Comparison of ENCODE assay signal across 1 cellular context in the genomic region with DNA sequence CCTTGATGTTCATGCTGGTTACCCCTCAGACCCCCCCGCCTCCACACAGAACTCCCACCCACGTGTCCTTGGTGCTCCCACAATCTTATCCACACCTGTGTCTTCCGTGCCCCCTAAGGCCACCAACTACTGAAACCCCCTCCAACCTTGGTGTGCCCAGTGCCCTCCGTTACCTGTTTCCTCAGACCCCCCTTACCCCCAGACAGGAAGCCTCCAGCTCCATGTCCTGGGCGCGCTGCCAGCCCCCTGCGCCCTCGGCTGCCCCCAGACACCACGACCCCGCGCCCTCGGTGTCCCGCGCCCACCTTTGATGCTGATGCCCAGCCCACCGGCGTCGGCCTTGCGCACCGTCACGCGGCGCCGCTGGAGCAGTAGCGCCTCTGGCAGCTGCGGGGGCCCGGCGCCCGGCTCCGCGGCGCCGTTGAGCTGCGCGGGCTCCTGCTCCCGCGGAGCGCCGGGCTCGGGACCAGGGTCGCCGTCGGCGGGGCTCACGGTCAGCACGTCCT.
A peak's percentile ranks its signal among the peaks of the same experiment; 100 is the strongest.
TF ChIP-seq lines count a peak whose summit lies in the region.

No MANE protein-coding gene starts in this region.

TF ChIP-seq in HepG2, 621 proteins besides CTCF, POLR2A, EP300 and RAD21 (continued from another document and continues in another):
- TF ChIP-seq, protein P1, sequence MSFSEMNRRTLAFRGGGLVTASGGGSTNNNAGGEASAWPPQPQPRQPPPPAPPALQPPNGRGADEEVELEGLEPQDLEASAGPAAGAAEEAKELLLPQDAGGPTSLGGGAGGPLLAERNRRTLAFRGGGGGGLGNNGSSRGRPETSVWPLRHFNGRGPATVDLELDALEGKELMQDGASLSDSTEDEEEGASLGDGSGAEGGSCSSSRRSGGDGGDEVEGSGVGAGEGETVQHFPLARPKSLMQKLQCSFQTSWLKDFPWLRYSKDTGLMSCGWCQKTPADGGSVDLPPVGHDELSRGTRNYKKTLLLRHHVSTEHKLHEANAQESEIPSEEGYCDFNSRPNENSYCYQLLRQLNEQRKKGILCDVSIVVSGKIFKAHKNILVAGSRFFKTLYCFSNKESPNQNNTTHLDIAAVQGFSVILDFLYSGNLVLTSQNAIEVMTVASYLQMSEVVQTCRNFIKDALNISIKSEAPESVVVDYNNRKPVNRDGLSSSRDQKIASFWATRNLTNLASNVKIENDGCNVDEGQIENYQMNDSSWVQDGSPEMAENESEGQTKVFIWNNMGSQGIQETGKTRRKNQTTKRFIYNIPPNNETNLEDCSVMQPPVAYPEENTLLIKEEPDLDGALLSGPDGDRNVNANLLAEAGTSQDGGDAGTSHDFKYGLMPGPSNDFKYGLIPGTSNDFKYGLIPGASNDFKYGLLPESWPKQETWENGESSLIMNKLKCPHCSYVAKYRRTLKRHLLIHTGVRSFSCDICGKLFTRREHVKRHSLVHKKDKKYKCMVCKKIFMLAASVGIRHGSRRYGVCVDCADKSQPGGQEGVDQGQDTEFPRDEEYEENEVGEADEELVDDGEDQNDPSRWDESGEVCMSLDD (CRISPR knock-in tag; IDR thresholded peaks at IDR 0.05; ENCODE audit: borderline replicate concordance), result no peak
- no peak for TF ChIP-seq GTF3A (CRISPR knock-in tag; conservative IDR thresholded peaks at IDR 0.05)
- TF ChIP-seq PHF20 (CRISPR knock-in tag; IDR thresholded peaks at IDR 0.05), result no peak
- TF ChIP-seq ZNF788 (CRISPR knock-in tag; IDR thresholded peaks at IDR 0.05; ENCODE audit: borderline replicate concordance), result no peak
- TF ChIP-seq ZNF891 (CRISPR knock-in tag; IDR thresholded peaks at IDR 0.05), result peak; percentile 82
- TF ChIP-seq EZH2 (conservative IDR thresholded peaks at IDR 0.05; ENCODE audit: low read depth, low read length), result no peak
- TF ChIP-seq ZNF382 (CRISPR knock-in tag; IDR thresholded peaks at IDR 0.05; ENCODE audit: borderline replicate concordance), result no peak
- 0 out of 2 replicates have a peak, but pooled peaks have one; percentile 83 for TF ChIP-seq ZNF318 (CRISPR knock-in tag; IDR thresholded peaks at IDR 0.05)
- TF ChIP-seq NR1H2 (CRISPR knock-in tag; IDR thresholded peaks at IDR 0.05; ENCODE audit: borderline replicate concordance, low read depth), result no peak
- TF ChIP-seq HMG20B (CRISPR knock-in tag; conservative IDR thresholded peaks at IDR 0.05), result no peak
- TF ChIP-seq ASH2L (IDR thresholded peaks at IDR 0.05; ENCODE audit: insufficient read length, low read depth, low read length), result peak; percentile 54
- TF ChIP-seq, protein P2, sequence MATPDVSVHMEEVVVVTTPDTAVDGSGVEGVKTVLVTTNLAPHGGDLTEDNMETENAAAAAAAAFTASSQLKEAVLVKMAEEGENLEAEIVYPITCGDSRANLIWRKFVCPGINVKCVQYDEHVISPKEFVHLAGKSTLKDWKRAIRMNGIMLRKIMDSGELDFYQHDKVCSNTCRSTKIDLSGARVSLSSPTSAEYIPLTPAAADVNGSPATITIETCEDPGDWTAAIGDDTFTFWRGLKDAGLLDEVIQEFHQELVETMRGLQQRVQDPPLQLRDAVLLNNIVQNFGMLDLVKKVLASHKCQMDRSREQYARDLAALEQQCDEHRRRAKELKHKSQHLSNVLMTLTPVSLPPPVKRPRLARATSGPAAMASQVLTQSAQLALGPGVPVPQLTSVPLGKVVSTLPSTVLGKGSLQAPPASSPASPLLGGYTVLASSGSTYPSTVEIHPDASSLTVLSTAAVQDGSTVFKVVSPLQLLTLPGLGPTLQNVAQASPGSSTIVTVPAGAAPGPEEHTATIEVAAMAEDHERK (CRISPR knock-in tag; IDR thresholded peaks at IDR 0.05; ENCODE audit: low read depth), result no peak
- no peak for TF ChIP-seq ZFP90 (CRISPR knock-in tag; IDR thresholded peaks at IDR 0.05; ENCODE audit: borderline replicate concordance)
- 0 out of 2 replicates have a peak, but pooled peaks have one; percentile 68 for TF ChIP-seq ZNF782 (CRISPR knock-in tag; IDR thresholded peaks at IDR 0.05; ENCODE audit: borderline replicate concordance)
- peak; percentile 28; the same call in 1 of the 2 replicates for TF ChIP-seq TFDP1 (CRISPR knock-in tag; IDR thresholded peaks at IDR 0.05; ENCODE audit: borderline replicate concordance)
- TF ChIP-seq ZSCAN30 (CRISPR knock-in tag; IDR thresholded peaks at IDR 0.05), result no peak
- no peak for TF ChIP-seq CC2D1A (CRISPR knock-in tag; IDR thresholded peaks at IDR 0.05)
- TF ChIP-seq, protein P3, sequence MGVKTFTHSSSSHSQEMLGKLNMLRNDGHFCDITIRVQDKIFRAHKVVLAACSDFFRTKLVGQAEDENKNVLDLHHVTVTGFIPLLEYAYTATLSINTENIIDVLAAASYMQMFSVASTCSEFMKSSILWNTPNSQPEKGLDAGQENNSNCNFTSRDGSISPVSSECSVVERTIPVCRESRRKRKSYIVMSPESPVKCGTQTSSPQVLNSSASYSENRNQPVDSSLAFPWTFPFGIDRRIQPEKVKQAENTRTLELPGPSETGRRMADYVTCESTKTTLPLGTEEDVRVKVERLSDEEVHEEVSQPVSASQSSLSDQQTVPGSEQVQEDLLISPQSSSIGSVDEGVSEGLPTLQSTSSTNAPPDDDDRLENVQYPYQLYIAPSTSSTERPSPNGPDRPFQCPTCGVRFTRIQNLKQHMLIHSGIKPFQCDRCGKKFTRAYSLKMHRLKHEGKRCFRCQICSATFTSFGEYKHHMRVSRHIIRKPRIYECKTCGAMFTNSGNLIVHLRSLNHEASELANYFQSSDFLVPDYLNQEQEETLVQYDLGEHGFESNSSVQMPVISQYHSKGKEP (CRISPR knock-in tag; IDR thresholded peaks at IDR 0.05), result no peak
- TF ChIP-seq ARID5B (CRISPR knock-in tag; IDR thresholded peaks at IDR 0.05), result no peak
- TF ChIP-seq SP2 (CRISPR knock-in tag; IDR thresholded peaks at IDR 0.05), result no peak
- TF ChIP-seq ZNF317 (CRISPR knock-in tag; IDR thresholded peaks at IDR 0.05), result no peak
- TF ChIP-seq, protein P4, sequence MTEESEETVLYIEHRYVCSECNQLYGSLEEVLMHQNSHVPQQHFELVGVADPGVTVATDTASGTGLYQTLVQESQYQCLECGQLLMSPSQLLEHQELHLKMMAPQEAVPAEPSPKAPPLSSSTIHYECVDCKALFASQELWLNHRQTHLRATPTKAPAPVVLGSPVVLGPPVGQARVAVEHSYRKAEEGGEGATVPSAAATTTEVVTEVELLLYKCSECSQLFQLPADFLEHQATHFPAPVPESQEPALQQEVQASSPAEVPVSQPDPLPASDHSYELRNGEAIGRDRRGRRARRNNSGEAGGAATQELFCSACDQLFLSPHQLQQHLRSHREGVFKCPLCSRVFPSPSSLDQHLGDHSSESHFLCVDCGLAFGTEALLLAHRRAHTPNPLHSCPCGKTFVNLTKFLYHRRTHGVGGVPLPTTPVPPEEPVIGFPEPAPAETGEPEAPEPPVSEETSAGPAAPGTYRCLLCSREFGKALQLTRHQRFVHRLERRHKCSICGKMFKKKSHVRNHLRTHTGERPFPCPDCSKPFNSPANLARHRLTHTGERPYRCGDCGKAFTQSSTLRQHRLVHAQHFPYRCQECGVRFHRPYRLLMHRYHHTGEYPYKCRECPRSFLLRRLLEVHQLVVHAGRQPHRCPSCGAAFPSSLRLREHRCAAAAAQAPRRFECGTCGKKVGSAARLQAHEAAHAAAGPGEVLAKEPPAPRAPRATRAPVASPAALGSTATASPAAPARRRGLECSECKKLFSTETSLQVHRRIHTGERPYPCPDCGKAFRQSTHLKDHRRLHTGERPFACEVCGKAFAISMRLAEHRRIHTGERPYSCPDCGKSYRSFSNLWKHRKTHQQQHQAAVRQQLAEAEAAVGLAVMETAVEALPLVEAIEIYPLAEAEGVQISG (CRISPR knock-in tag; IDR thresholded peaks at IDR 0.05), result no peak
- TF ChIP-seq ZNF660 (CRISPR knock-in tag; IDR thresholded peaks at IDR 0.05; ENCODE audit: borderline replicate concordance, low read depth), result no peak
- TF ChIP-seq PBX2 (CRISPR knock-in tag; IDR thresholded peaks at IDR 0.05), result no peak
- TF ChIP-seq ZNF75D (CRISPR knock-in tag; IDR thresholded peaks at IDR 0.05; ENCODE audit: borderline replicate concordance), result no peak
- TF ChIP-seq ZNF83 (CRISPR knock-in tag; IDR thresholded peaks at IDR 0.05; ENCODE audit: borderline replicate concordance), result no peak
- no peak for TF ChIP-seq ATAD3A (CRISPR knock-in tag; IDR thresholded peaks at IDR 0.05)
- TF ChIP-seq ZNF180 (CRISPR knock-in tag; IDR thresholded peaks at IDR 0.05; ENCODE audit: borderline replicate concordance, low read depth), result no peak
- TF ChIP-seq FLYWCH1 (CRISPR knock-in tag; IDR thresholded peaks at IDR 0.05), result no peak
